In the genomic region with DNA sequence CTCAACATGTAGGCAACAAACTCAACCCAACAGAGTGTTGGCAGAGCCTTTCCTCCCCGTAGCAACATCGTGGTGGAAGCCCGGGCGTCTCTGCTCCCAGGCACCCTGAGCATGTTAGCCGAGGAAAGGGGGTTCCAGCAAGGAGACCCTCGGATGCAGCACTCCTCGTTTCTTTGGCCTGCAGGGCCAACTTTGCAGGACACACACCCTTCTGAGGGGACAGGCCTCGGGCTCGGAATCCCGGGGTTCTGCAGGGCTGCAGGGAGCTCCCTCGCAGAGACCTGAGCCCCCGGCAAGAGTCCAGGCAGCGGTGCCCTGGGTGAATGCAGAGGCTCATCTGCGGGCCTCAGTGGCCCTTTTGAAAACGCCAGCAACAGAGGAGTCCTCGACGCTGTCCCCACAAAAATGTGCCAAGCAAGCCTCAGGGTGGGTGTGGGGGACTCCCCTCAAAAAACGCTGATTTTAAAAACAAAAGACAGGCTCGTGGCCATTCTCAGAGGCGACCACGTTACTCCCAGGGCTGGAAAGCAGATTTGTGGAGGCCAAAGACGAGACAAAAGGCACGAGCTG, we compare ENCODE assay signal across 8 cellular contexts. TPM values are rescaled to one million over a fixed set of nuclear protein-coding genes. Genes with fewer than 3 reads are reported as not detected.
A peak's percentile ranks its signal among the peaks of the same experiment; 100 is the strongest.
DNase-seq lines count a peak whose midpoint lies in the region; ATAC-seq and TF ChIP-seq lines count a peak whose summit lies in the region.

No MANE protein-coding gene starts in this region.

- no peaks in the 10 kb centered on the region for H3K36me3 ChIP-seq in iPS DF 6.9 (ENCODE audit: control insufficient read depth, insufficient read depth, low read length)
- no peaks in the 10 kb centered on the region for H3K36me3 ChIP-seq in gastrocnemius medialis

- H3K27ac Mint-ChIP-seq in activated CD4-positive, alpha-beta T cell treated with anti-CD3 and anti-CD28 coated beads, Interleukin-2, amount 10 ng/mL, durations not matched to agents 7 days and 5 days: peak overlapping the region; percentile 64
- H3K27ac Mint-ChIP-seq in activated naive CD8-positive, alpha-beta T cell treated with anti-CD3 and anti-CD28 coated beads, Interleukin-2, amount 50 U/mL, for 24 hours: peak overlapping the region; percentile 49

- H3K27ac ChIP-seq in iPS DF 6.9 (ENCODE audit: low read length) (no peak overlapping the region), gastrocnemius medialis (peak overlapping the region in 1 of 4 donors; percentile 30)

- POLR2A ChIA-PET in activated CD4-positive, alpha-beta T cell treated with anti-CD3 and anti-CD28 coated beads, Interleukin-2, amount 10 ng/mL, durations not matched to agents 7 days and 5 days (lab: Charles Lee): no interaction called here

- peak overlapping the region; percentile 73 for H3K4me3 Mint-ChIP-seq in activated CD4-positive, alpha-beta T cell treated with anti-CD3 and anti-CD28 coated beads, Interleukin-2, amount 10 ng/mL, durations not matched to agents 7 days and 5 days
- H3K4me3 Mint-ChIP-seq in activated naive CD8-positive, alpha-beta T cell treated with anti-CD3 and anti-CD28 coated beads, Interleukin-2, amount 50 U/mL, for 24 hours: peak overlapping the region; percentile 78

- no CpG with 5 or more reads among the region's 23 CpGs for WGBS in iPS DF 6.9 (ENCODE audit: insufficient coverage, insufficient read length)

- no peaks in the 10 kb centered on the region for H3K9me3 Mint-ChIP-seq in activated CD4-positive, alpha-beta T cell treated with anti-CD3 and anti-CD28 coated beads, Interleukin-2, amount 10 ng/mL, durations not matched to agents 7 days and 5 days
- no peaks in the 10 kb centered on the region for H3K9me3 Mint-ChIP-seq in activated naive CD8-positive, alpha-beta T cell treated with anti-CD3 and anti-CD28 coated beads, Interleukin-2, amount 50 U/mL, for 24 hours

- intact Hi-C loops in gastrocnemius medialis (cut with DNase I; ENCODE audit: low total_unique reads): no loop called here

- H3K4me1 Mint-ChIP-seq in activated CD4-positive, alpha-beta T cell treated with anti-CD3 and anti-CD28 coated beads, Interleukin-2, amount 10 ng/mL, durations not matched to agents 7 days and 5 days: peaks cover 12% of the 10 kb centered on the region
- H3K4me1 Mint-ChIP-seq in activated naive CD8-positive, alpha-beta T cell treated with anti-CD3 and anti-CD28 coated beads, Interleukin-2, amount 50 U/mL, for 24 hours: peaks cover 21% of the 10 kb centered on the region

- H3K9me3 ChIP-seq in iPS DF 6.9 (ENCODE audit: control insufficient read depth, insufficient read depth, low read length) (no peaks in the 10 kb centered on the region), gastrocnemius medialis (no peaks in the 10 kb centered on the region)

- DNase-seq in activated CD4-positive, alpha-beta T cell treated with anti-CD3 and anti-CD28 coated beads, Interleukin-2, amount 10 ng/mL, durations not matched to agents 7 days and 5 days: no peak
- no peak for DNase-seq in activated CD4-positive, alpha-beta T cell treated with anti-CD3 and anti-CD28 coated beads, Interleukin-2, amount 50 U/mL, for 48 hours
- DNase-seq in activated naive CD8-positive, alpha-beta T cell treated with anti-CD3 and anti-CD28 coated beads, Interleukin-2, amount 50 U/mL, for 24 hours: no peak
- DNase-seq in iPS DF 6.9 (ENCODE audit: low read depth, low spot score) (no peak), gastrocnemius medialis (no peak), SW480 (ENCODE audit: low spot score) (no peak), UCSD-AML1 (lab: John Stamatoyannopoulos, UW; ENCODE audit: unreplicated experiment) (no peak), HCEC 1CT (no peak)

- H3K4me1 ChIP-seq in iPS DF 6.9 (ENCODE audit: control insufficient read depth, insufficient read depth, low read length): no peaks in the 10 kb centered on the region
- peaks cover 0 to 12% of the 10 kb centered on the region in 2 donors for H3K4me1 ChIP-seq in gastrocnemius medialis

- in situ Hi-C loops in gastrocnemius medialis (cut with MboI; ENCODE audit: low sequenced_read_pairs in 4 of 4): loop anchor here in 2 of 4 donors (10.0 kb wide), 1 partner anchor 155 kb away; no protein-coding TSS in a partner anchor

- ATAC-seq in activated naive CD8-positive, alpha-beta T cell treated with anti-CD3 and anti-CD28 coated beads, Interleukin-2, amount 50 U/mL, for 24 hours: no peak
- no peak for ATAC-seq in gastrocnemius medialis

- CTCF ChIA-PET in activated CD4-positive, alpha-beta T cell treated with anti-CD3 and anti-CD28 coated beads, Interleukin-2, amount 10 ng/mL, durations not matched to agents 7 days and 5 days (lab: Charles Lee): interaction anchor here (0.7 kb wide), 1 partner anchor 986 kb away, joined by 3 read pairs; no protein-coding TSS in a partner anchor

- TF ChIP-seq CTCF in gastrocnemius medialis (IDR thresholded peaks at IDR 0.05 in 4 of 5, conservative IDR thresholded peaks at IDR 0.05 in 1 of 5): no peak

- H3K27me3 ChIP-seq in iPS DF 6.9 (ENCODE audit: control insufficient read depth, insufficient read depth, low read length) (no peaks in the 10 kb centered on the region), gastrocnemius medialis (no peaks in the 10 kb centered on the region)

- no peaks in the 10 kb centered on the region for H3K36me3 Mint-ChIP-seq in activated CD4-positive, alpha-beta T cell treated with anti-CD3 and anti-CD28 coated beads, Interleukin-2, amount 10 ng/mL, durations not matched to agents 7 days and 5 days (ENCODE audit: low read depth)
- H3K36me3 Mint-ChIP-seq in activated naive CD8-positive, alpha-beta T cell treated with anti-CD3 and anti-CD28 coated beads, Interleukin-2, amount 50 U/mL, for 24 hours (ENCODE audit: low read depth): no peaks in the 10 kb centered on the region

- TF ChIP-seq POLR2A in gastrocnemius medialis (IDR thresholded peaks at IDR 0.05): no peak

- peaks cover 60% of the 10 kb centered on the region for H3K27me3 Mint-ChIP-seq in activated CD4-positive, alpha-beta T cell treated with anti-CD3 and anti-CD28 coated beads, Interleukin-2, amount 10 ng/mL, durations not matched to agents 7 days and 5 days
- peaks cover 51% of the 10 kb centered on the region for H3K27me3 Mint-ChIP-seq in activated naive CD8-positive, alpha-beta T cell treated with anti-CD3 and anti-CD28 coated beads, Interleukin-2, amount 50 U/mL, for 24 hours

- peak overlapping the region; percentile 71; the same call in 1 of the 2 replicates for H3K4me3 ChIP-seq in iPS DF 6.9 (ENCODE audit: low read length)
- H3K4me3 ChIP-seq in gastrocnemius medialis: peak overlapping the region; percentile 61 to 63 (median 62)

RNA-seq across cellular contexts. Expression of gene FAM171A1, which starts 1.4 kb away (rescaled TPM):
- 10 to 100 TPM; 11.1 to 11.7 TPM for total RNA-seq in activated CD4-positive, alpha-beta T cell treated with anti-CD3 and anti-CD28 coated beads, Interleukin-2, amount 10 ng/mL, durations not matched to agents 7 days and 5 days
- 1 to 10 TPM; 2.1 to 5.6 (median 4.3) TPM for total RNA-seq in gastrocnemius medialis
